Comparison of ENCODE assay signal across 16 cellular contexts in the genomic region with DNA sequence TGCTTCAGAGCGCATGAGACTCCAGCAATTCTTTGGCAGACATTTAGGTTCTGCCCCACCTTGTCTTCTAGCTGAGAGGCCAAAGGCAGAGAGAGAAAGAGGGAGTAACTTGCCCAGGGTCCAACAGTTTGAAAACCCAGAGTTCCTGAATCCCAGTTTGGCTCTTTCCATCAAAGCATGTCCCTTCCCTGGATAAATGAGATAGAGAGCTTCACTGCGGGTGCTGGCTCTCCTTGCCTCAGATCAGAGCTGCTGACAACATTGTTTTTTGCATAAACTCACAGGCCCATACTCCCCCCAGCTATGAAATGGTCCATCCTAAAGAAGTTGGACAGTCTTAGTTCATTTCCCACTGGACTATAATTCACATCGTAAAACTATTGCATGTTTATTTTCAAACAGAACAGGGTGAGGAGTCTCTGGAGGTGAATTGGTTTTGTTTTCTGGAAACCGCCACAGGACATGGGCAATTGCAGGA. TPM values are rescaled to one million over a fixed set of nuclear protein-coding genes. Genes with fewer than 3 reads are reported as not detected.
DNase-seq lines count a peak whose midpoint lies in the region; ATAC-seq, FAIRE-seq and TF ChIP-seq lines count a peak whose summit lies in the region.
"Had no signal": no experiment of that assay in that cellular context is flagged by ENCODE, and none has a peak within 500 bp of the region (broad histone marks: within the 10 kb centered on the region; RNA-seq: fewer than 3 reads in every experiment).

No MANE protein-coding gene starts in this region.

- peak; percentile 17 for DNase-seq in A673 (ENCODE audit: low spot score)
- DNase-seq in PC-3 = peak; percentile 1
- DNase-seq in fibroblast of mammary gland (ENCODE audit: low read depth) = peak; percentile 83
- DNase-seq in omental fat pad (ENCODE audit: low spot score) = no peak
- no peak for DNase-seq in GM12891 (ENCODE audit: insufficient read length, low spot score)
- no peak for DNase-seq in activated CD4-positive, alpha-beta T cell treated with anti-CD3 and anti-CD28 coated beads for 36 hours
- DNase-seq: activated T-cell treated with anti-CD3 and anti-CD28 coated beads, Interleukin-2, amount 50 U/mL, for 72 hours; kidney glomerular epithelial cell; NCI-H1105; NCI-H526; nucleus accumbens had no signal

- CTCF ChIA-PET in A673 (lab: Charles Lee) (no interaction called here), PC-3 (lab: Charles Lee) (interaction anchor here (0.9 kb wide), 1 partner anchor 290 kb away, joined by 3 read pairs; no protein-coding TSS in a partner anchor)
- CTCF ChIA-PET in activated CD4-positive, alpha-beta T cell treated with anti-CD3 and anti-CD28 coated beads for 36 hours (lab: Charles Lee) = interaction anchor here (0.9 kb wide), 1 partner anchor 44 kb away, joined by 4 read pairs; no protein-coding TSS in a partner anchor

- H3K4me1 ChIP-seq in A673 (ENCODE audit: insufficient read depth, low read length, poor library complexity, severe bottlenecking) = peaks cover 25% of the 10 kb centered on the region
- H3K4me1 ChIP-seq in PC-3 (ENCODE audit: insufficient read depth, low read length) = peaks cover 22% of the 10 kb centered on the region

- TF ChIP-seq POLR2A in GM12891 (IDR thresholded peaks at IDR 0.05; ENCODE audit: low read depth, low read length) = no peak

- no peaks in the 10 kb centered on the region for H3K4me1 Mint-ChIP-seq in activated CD4-positive, alpha-beta T cell treated with anti-CD3 and anti-CD28 coated beads for 36 hours

- H3K36me3 Mint-ChIP-seq in activated CD4-positive, alpha-beta T cell treated with anti-CD3 and anti-CD28 coated beads for 36 hours (ENCODE audit: low read depth) = no peaks in the 10 kb centered on the region

- no peak overlapping the region for H3K4me3 ChIP-seq in A673 (ENCODE audit: low read depth, low read length, poor library complexity, severe bottlenecking)
- no peak overlapping the region for H3K4me3 ChIP-seq in PC-3 (ENCODE audit: low read length)
- H3K4me3 ChIP-seq in fibroblast of mammary gland (ENCODE audit: control insufficient read depth, low read depth, low read length) = no peak overlapping the region

- H3F3A ChIP-seq in PC-3 (ENCODE audit: low read length, unreplicated experiment) = no peaks in the 10 kb centered on the region

- H3K9me3 Mint-ChIP-seq in activated CD4-positive, alpha-beta T cell treated with anti-CD3 and anti-CD28 coated beads for 36 hours (ENCODE audit: low read depth) = no peaks in the 10 kb centered on the region
- H3K9me3 Mint-ChIP-seq: activated T-cell treated with anti-CD3 and anti-CD28 coated beads, Interleukin-2, amount 50 U/mL, for 72 hours had no signal

- POLR2A ChIA-PET in A673 (lab: Charles Lee; ENCODE audit: low non-redundant PET) = no interaction called here
- POLR2A ChIA-PET in PC-3 (lab: Charles Lee; ENCODE audit: unreplicated experiment) = interaction anchor here (0.5 kb wide), 1 partner anchor 911 kb away, joined by 15 read pairs; no protein-coding TSS in a partner anchor
- POLR2A ChIA-PET in activated CD4-positive, alpha-beta T cell treated with anti-CD3 and anti-CD28 coated beads for 36 hours (lab: Charles Lee) = no interaction called here

- H3K9ac ChIP-seq in PC-3 (ENCODE audit: low read length) = no peak overlapping the region

- H3K27ac Mint-ChIP-seq in activated CD4-positive, alpha-beta T cell treated with anti-CD3 and anti-CD28 coated beads for 36 hours = no peak overlapping the region
- H3K27ac Mint-ChIP-seq: activated T-cell treated with anti-CD3 and anti-CD28 coated beads, Interleukin-2, amount 50 U/mL, for 72 hours had no signal

- H3K27ac ChIP-seq in A673 (ENCODE audit: low read depth, low read length, poor library complexity, severe bottlenecking) = peak overlapping the region; percentile 22
- peak overlapping the region; percentile 67 for H3K27ac ChIP-seq in PC-3 (ENCODE audit: low read length)

- peak; percentile 53 for ATAC-seq in PC-3
- ATAC-seq in omental fat pad (ENCODE audit: low FRiP score) = peak; percentile 60
- no peak for ATAC-seq in GM21360 (IDR thresholded peaks at IDR 0.05; ENCODE audit: unreplicated experiment)
- no peak for ATAC-seq in activated CD4-positive, alpha-beta T cell treated with anti-CD3 and anti-CD28 coated beads for 36 hours
- ATAC-seq in HG02973 (IDR thresholded peaks at IDR 0.05; ENCODE audit: unreplicated experiment) = no peak
- ATAC-seq: activated T-cell treated with anti-CD3 and anti-CD28 coated beads, Interleukin-2, amount 50 U/mL, for 72 hours; esophagus mucosa had no signal

- no peaks in the 10 kb centered on the region for H3K79me2 ChIP-seq in PC-3 (ENCODE audit: low read length)

- no peak for FAIRE-seq in GM12891 (lab: Jason Lieb, UNC)
- FAIRE-seq: A204.1, GM18507 had no signal

- H3K27me3 ChIP-seq in A673 (replicated peaks; ENCODE audit: insufficient read depth, low read depth, low read length, poor library complexity) (no peaks in the 10 kb centered on the region), PC-3 (ENCODE audit: low read length) (no peaks in the 10 kb centered on the region)

- no peaks in the 10 kb centered on the region for H4K20me1 ChIP-seq in PC-3 (ENCODE audit: low read length)

- H3K4me3 Mint-ChIP-seq in activated CD4-positive, alpha-beta T cell treated with anti-CD3 and anti-CD28 coated beads for 36 hours = no peak overlapping the region
- H3K4me3 Mint-ChIP-seq: activated T-cell treated with anti-CD3 and anti-CD28 coated beads, Interleukin-2, amount 50 U/mL, for 72 hours had no signal

- no peak overlapping the region for H2AFZ ChIP-seq in PC-3 (ENCODE audit: low read length)

- no peaks in the 10 kb centered on the region for H3K27me3 Mint-ChIP-seq in activated CD4-positive, alpha-beta T cell treated with anti-CD3 and anti-CD28 coated beads for 36 hours

- no TSS peak for BruUV-seq in A673 (replicated peaks; lab: Mats Ljungman, UMichigan)
- BruUV-seq in PC-3 (replicated peaks; lab: Mats Ljungman, UMichigan) = no TSS peak

- H3K4me2 ChIP-seq in PC-3 (ENCODE audit: low read length) = peak overlapping the region; percentile 51; the same call in 1 of the 2 replicates

- TF ChIP-seq CTCF in A673 (conservative IDR thresholded peaks at IDR 0.05; ENCODE audit: low read depth, low read length) = no peak
- no peak for TF ChIP-seq CTCF in PC-3 (conservative IDR thresholded peaks at IDR 0.05; ENCODE audit: low read depth, low read length)
- TF ChIP-seq CTCF in fibroblast of mammary gland (conservative IDR thresholded peaks at IDR 0.05; ENCODE audit: control insufficient read depth, insufficient read depth, low read depth, low read length) = no peak
- no peak for TF ChIP-seq CTCF in omental fat pad (IDR thresholded peaks at IDR 0.05)

- no peaks in the 10 kb centered on the region for H3K36me3 ChIP-seq in A673 (ENCODE audit: insufficient read depth, low read length, poor library complexity, severe bottlenecking)
- no peaks in the 10 kb centered on the region for H3K36me3 ChIP-seq in PC-3 (ENCODE audit: low read depth, low read length)

- H3K9me3 ChIP-seq in A673 (ENCODE audit: low read depth, low read length, poor library complexity, severe bottlenecking) = no peaks in the 10 kb centered on the region
- H3K9me3 ChIP-seq in PC-3 (ENCODE audit: low read length) = no peaks in the 10 kb centered on the region

- intact Hi-C loops in A673 (cut with micrococcal nuclease; ENCODE audit: unreplicated experiment) = no loop called here
- intact Hi-C loops in PC-3 (cut with micrococcal nuclease) = no loop called here
- intact Hi-C loops in activated CD4-positive, alpha-beta T cell treated with anti-CD3 and anti-CD28 coated beads for 36 hours (cut with DNase I, micrococcal nuclease) = no loop called here

- no peaks in the 10 kb centered on the region for H3K9me2 ChIP-seq in PC-3 (replicated peaks; ENCODE audit: low read length)

TF ChIP-seq in GM12891, 5 proteins besides CTCF, POLR2A, EP300 and RAD21:
- TF ChIP-seq TAF1 (IDR thresholded peaks at IDR 0.05; ENCODE audit: low read depth, low read length) = no peak
- no peak for TF ChIP-seq POU2F2 (IDR thresholded peaks at IDR 0.05; ENCODE audit: low read depth, low read length)

RNA-seq across cellular contexts. Expression of gene SLC14A2, which starts 25.2 kb away (rescaled TPM):
- total RNA-seq in A673 (2021) (not detected in 2 replicates), PC-3 (2014; rRNA removed) (not detected in 2 replicates), omental fat pad (1 to 10 TPM in 1 of 4 donors, under 1 TPM in 2, not detected in 1; 0.44 to 2.1 (median 0.48) TPM)
- polyA plus RNA-seq in GM12891 (2012; ENCODE audit: low read depth, missing spikeins) = 0.01 TPM
- total RNA-seq in activated CD4-positive, alpha-beta T cell treated with anti-CD3 and anti-CD28 coated beads for 36 hours = under 1 TPM; 0.09 to 0.11 TPM
- total RNA-seq: esophagus mucosa had no signal

Comparison
In these comparisons a context has a peak if more than half of its experiments do, and no peak if none do; other contexts are left out.
1. DNase-seq: peak in A673 (single experiment), PC-3 (single experiment) and fibroblast of mammary gland (single experiment); none in omental fat pad (single experiment), GM12891 (single experiment) and activated CD4-positive, alpha-beta T cell treated with anti-CD3 and anti-CD28 coated beads for 36 hours (single experiment).
2. ATAC-seq: peak in PC-3 (single experiment) and omental fat pad (single experiment); none in GM21360 (single experiment), activated CD4-positive, alpha-beta T cell treated with anti-CD3 and anti-CD28 coated beads for 36 hours (single experiment) and HG02973 (single experiment).